Comparison of ENCODE assay signal across 17 cellular contexts in the genomic region with DNA sequence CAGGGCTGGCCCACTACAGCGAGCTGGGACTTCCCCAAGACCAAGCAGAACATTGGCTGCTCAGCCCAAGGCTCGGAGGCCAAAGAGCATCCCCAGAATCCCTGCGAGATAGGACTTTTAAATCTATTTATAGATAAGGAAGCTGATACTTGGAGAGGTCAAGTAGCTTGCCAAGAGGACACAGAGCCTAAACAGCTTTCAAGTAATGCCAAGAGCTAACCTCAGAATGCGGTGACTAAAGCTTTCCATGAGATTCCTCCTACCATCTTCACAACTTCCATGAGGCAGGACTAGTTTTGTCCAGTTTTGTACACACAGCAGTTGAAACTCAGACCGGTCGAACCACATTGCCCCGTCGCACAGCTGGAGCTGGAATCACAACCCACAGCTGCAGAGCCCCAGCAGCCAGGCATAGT.
DNase-seq lines count a peak whose midpoint lies in the region; ATAC-seq and TF ChIP-seq lines count a peak whose summit lies in the region.
"Had no signal": no experiment of that assay in that cellular context is flagged by ENCODE, and none has a peak within 500 bp of the region (broad histone marks: within the 10 kb centered on the region; RNA-seq: fewer than 3 reads in every experiment).

No MANE protein-coding gene starts in this region.

- no peaks in the 10 kb centered on the region for H3K9me3 ChIP-seq in neural progenitor cell (ENCODE audit: low read depth)
- H3K9me3 ChIP-seq: heart left ventricle, right lobe of liver had no signal

- intact Hi-C loops in Calu3 (cut with micrococcal nuclease; ENCODE audit: unreplicated experiment) = no loop called here

- no peaks in the 10 kb centered on the region for H3K36me3 Mint-ChIP-seq in Calu3 (ENCODE audit: insufficient read depth, unreplicated experiment)
- no peaks in the 10 kb centered on the region for H3K36me3 Mint-ChIP-seq in neural progenitor cell
- H3K36me3 Mint-ChIP-seq in natural killer cell treated with Interleukin-12 subunit alpha and Interleukin-12 subunit beta and Interleukin-15 and Interleukin-18, amount 100 ng/mL, for 72 hours = no peaks in the 10 kb centered on the region
- H3K36me3 Mint-ChIP-seq: naive thymus-derived CD8-positive, alpha-beta T cell; WTC11 had no signal

- H3K27me3 ChIP-seq in neural progenitor cell = no peaks in the 10 kb centered on the region
- H3K27me3 ChIP-seq: right lobe of liver had no signal

- H3K4me1 ChIP-seq in neural progenitor cell = peaks cover 26% of the 10 kb centered on the region
- H3K4me1 ChIP-seq: right lobe of liver had no signal

- H3K27me3 Mint-ChIP-seq in Calu3 (ENCODE audit: unreplicated experiment) = peaks cover 95% of the 10 kb centered on the region
- H3K27me3 Mint-ChIP-seq in neural progenitor cell (ENCODE audit: insufficient read depth, low read depth) = peaks cover 13% of the 10 kb centered on the region
- no peaks in the 10 kb centered on the region for H3K27me3 Mint-ChIP-seq in natural killer cell treated with Interleukin-12 subunit alpha and Interleukin-12 subunit beta and Interleukin-15 and Interleukin-18, amount 100 ng/mL, for 72 hours

- no TSS peak for BruUV-seq in Calu3 (replicated peaks; lab: Mats Ljungman, UMichigan)

- H3K36me3 ChIP-seq in neural progenitor cell = no peaks in the 10 kb centered on the region
- H3K36me3 ChIP-seq: heart left ventricle, right lobe of liver had no signal

- CTCF ChIA-PET in Calu3 (lab: Charles Lee) = interaction anchor here (1.0 kb wide), 1 partner anchor 10 kb away, joined by 4 read pairs; no protein-coding TSS in a partner anchor

- no peak overlapping the region for H3K4me3 Mint-ChIP-seq in Calu3 (ENCODE audit: low read depth, unreplicated experiment)
- H3K4me3 Mint-ChIP-seq in neural progenitor cell = no peak overlapping the region
- no peak overlapping the region for H3K4me3 Mint-ChIP-seq in natural killer cell treated with Interleukin-12 subunit alpha and Interleukin-12 subunit beta and Interleukin-15 and Interleukin-18, amount 100 ng/mL, for 72 hours
- H3K4me3 Mint-ChIP-seq: naive thymus-derived CD8-positive, alpha-beta T cell; WTC11 had no signal

- no peak for ATAC-seq in natural killer cell treated with Interleukin-12 subunit alpha and Interleukin-12 subunit beta and Interleukin-15 and Interleukin-18, amount 100 ng/mL, for 72 hours
- ATAC-seq: heart left ventricle; left colon; naive thymus-derived CD8-positive, alpha-beta T cell; right lobe of liver; WTC11 had no signal

- H3K27ac ChIP-seq in neural progenitor cell = no peak overlapping the region
- H3K27ac ChIP-seq: C4-2B, heart left ventricle, right lobe of liver had no signal

- TF ChIP-seq CTCF in Calu3 (IDR thresholded peaks at IDR 0.05; ENCODE audit: unreplicated experiment) (no peak), epithelial cell of esophagus (IDR thresholded peaks at IDR 0.05; ENCODE audit: insufficient read depth, low read depth, low read length, missing control alignments) (no peak), neural progenitor cell (IDR thresholded peaks at IDR 0.05) (no peak)

- H3K4me1 Mint-ChIP-seq in Calu3 (ENCODE audit: low read depth, unreplicated experiment) (no peaks in the 10 kb centered on the region), neural progenitor cell (peaks cover 36% of the 10 kb centered on the region)
- H3K4me1 Mint-ChIP-seq in natural killer cell treated with Interleukin-12 subunit alpha and Interleukin-12 subunit beta and Interleukin-15 and Interleukin-18, amount 100 ng/mL, for 72 hours (ENCODE audit: low read depth in 2 of 2) = no peaks in the 10 kb centered on the region

- peaks cover 12% of the 10 kb centered on the region for H3F3A ChIP-seq in neural progenitor cell (ENCODE audit: low read depth)

- H3K4me3 ChIP-seq in epithelial cell of esophagus (ENCODE audit: low read length) (no peak overlapping the region), neural progenitor cell (no peak overlapping the region)
- H3K4me3 ChIP-seq: heart left ventricle, right lobe of liver had no signal

- H2AFZ ChIP-seq in neural progenitor cell (replicated peaks) = no peak overlapping the region

- H3K9ac ChIP-seq in neural progenitor cell = no peak overlapping the region

- no peaks in the 10 kb centered on the region for H4K20me1 ChIP-seq in neural progenitor cell (ENCODE audit: low read depth)

- H3K27ac Mint-ChIP-seq in Calu3 (ENCODE audit: unreplicated experiment) = no peak overlapping the region
- peak overlapping the region; percentile 48 for H3K27ac Mint-ChIP-seq in neural progenitor cell
- H3K27ac Mint-ChIP-seq in natural killer cell treated with Interleukin-12 subunit alpha and Interleukin-12 subunit beta and Interleukin-15 and Interleukin-18, amount 100 ng/mL, for 72 hours = no peak overlapping the region
- H3K27ac Mint-ChIP-seq: naive thymus-derived CD8-positive, alpha-beta T cell; WTC11 had no signal

- DNase-seq in Calu3 = peak; percentile 10
- peak; percentile 55 for DNase-seq in LoVo (ENCODE audit: low spot score)
- peak; percentile 33 for DNase-seq in epithelial cell of esophagus (ENCODE audit: low read depth)
- DNase-seq in neural progenitor cell (ENCODE audit: low spot score) = no peak
- no peak for DNase-seq in activated CD8-positive, alpha-beta memory T cell treated with anti-CD3 and anti-CD28 coated beads for 24 hours
- DNase-seq in NCI-H2107 treated with DMSO at 0.1 percent for 48 hours (lab: John Stamatoyannopoulos, UW; ENCODE audit: unreplicated experiment) = no peak
- DNase-seq in glomerular visceral epithelial cell (ENCODE audit: extremely low spot score) = no peak
- no peak for DNase-seq in natural killer cell treated with Interleukin-12 subunit alpha and Interleukin-12 subunit beta and Interleukin-15 and Interleukin-18, amount 100 ng/mL, for 72 hours (ENCODE audit: low spot score)
- DNase-seq: activated CD8-positive, alpha-beta memory T cell treated with anti-CD3 and anti-CD28 coated beads, Interleukin-2, amount 50 U/mL, for 48 hours; heart left ventricle; left colon; naive thymus-derived CD8-positive, alpha-beta T cell; NCI-H2171 treated with DMSO at 0.1 percent for 48 hours; right lobe of liver; stimulated activated naive CD4-positive, alpha-beta T cell treated with Interleukin-2 at 50 U/mL for 16 hours had no signal

- H3K79me2 ChIP-seq in neural progenitor cell (ENCODE audit: low read depth) = no peaks in the 10 kb centered on the region

- H3K9me3 Mint-ChIP-seq in Calu3 (ENCODE audit: low read depth, unreplicated experiment) (no peaks in the 10 kb centered on the region), neural progenitor cell (no peaks in the 10 kb centered on the region)
- no peaks in the 10 kb centered on the region for H3K9me3 Mint-ChIP-seq in natural killer cell treated with Interleukin-12 subunit alpha and Interleukin-12 subunit beta and Interleukin-15 and Interleukin-18, amount 100 ng/mL, for 72 hours
- H3K9me3 Mint-ChIP-seq: naive thymus-derived CD8-positive, alpha-beta T cell; WTC11 had no signal

- H3K4me2 ChIP-seq in neural progenitor cell = no peak overlapping the region

Comparison
In these comparisons a context has a peak if more than half of its experiments do, and no peak if none do; other contexts are left out.
1. DNase-seq: peak in Calu3 (single experiment), LoVo (single experiment) and epithelial cell of esophagus (single experiment); none in neural progenitor cell (single experiment), activated CD8-positive, alpha-beta memory T cell treated with anti-CD3 and anti-CD28 coated beads for 24 hours (single experiment), NCI-H2107 treated with DMSO at 0.1 percent for 48 hours (single experiment), glomerular visceral epithelial cell (single experiment) and natural killer cell treated with Interleukin-12 subunit alpha and Interleukin-12 subunit beta and Interleukin-15 and Interleukin-18, amount 100 ng/mL, for 72 hours (single experiment).